ENCODE assay signal across 1 cellular context in the genomic region with DNA sequence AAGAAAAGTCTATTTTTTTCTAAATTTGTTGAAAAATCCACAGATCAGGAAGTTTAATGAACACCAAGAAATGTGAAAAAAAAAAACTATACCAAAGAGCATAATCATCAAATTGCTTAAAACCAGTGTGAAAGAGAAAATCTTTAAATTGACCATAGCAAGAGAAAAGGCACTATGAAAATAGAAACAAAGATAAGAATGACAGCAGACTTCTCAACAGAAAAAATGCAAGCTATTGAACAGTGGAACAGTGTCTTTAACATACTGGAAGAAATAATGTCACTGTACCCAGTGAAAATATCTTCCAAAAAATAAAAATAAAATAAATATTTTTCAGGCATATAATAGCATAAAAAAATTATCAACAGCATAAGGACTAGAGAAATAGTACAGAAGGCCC.
A peak's percentile ranks its signal among the peaks of the same experiment; 100 is the strongest.
TF ChIP-seq lines count a peak whose summit lies in the region.

No MANE protein-coding gene starts in this region.

TF ChIP-seq in K562, 482 proteins besides CTCF, POLR2A, EP300 and RAD21 (continued from another document):
- TF ChIP-seq, protein P1, sequence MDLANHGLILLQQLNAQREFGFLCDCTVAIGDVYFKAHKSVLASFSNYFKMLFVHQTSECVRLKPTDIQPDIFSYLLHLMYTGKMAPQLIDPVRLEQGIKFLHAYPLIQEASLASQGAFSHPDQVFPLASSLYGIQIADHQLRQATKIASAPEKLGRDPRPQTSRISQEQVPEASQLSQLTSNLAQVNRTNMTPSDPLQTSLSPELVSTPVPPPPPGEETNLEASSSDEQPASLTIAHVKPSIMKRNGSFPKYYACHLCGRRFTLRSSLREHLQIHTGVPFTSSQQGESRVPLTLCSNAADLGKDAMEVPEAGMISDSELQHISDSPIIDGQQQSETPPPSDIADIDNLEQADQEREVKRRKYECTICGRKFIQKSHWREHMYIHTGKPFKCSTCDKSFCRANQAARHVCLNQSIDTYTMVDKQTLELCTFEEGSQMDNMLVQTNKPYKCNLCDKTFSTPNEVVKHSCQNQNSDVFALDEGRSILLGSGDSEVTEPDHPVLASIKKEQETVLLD (IDR thresholded peaks at IDR 0.05): no peak
- TF ChIP-seq MAFK (IDR thresholded peaks at IDR 0.05; ENCODE audit: low read length): peak; percentile 26; the same call in 1 of the 2 replicates
- no peak for TF ChIP-seq ZNF79 (CRISPR knock-in tag; IDR thresholded peaks at IDR 0.05; ENCODE audit: low read depth)
- peak in 1 of 2 experiments; percentile 57; a peak in 2 of 4 replicates for TF ChIP-seq TRIM24 (IDR thresholded peaks at IDR 0.05)
TF ChIP-seq in K562: peak in this region for 9.
